ENCODE assay signal across 8 cellular contexts in genomic region chr1:94236021-94236491, GRCh38. TPM values are rescaled to one million over a fixed set of nuclear protein-coding genes. Genes with fewer than 3 reads are reported as not detected.
DNase-seq lines count a peak whose midpoint lies in the region; ATAC-seq and TF ChIP-seq lines count a peak whose summit lies in the region.

No MANE protein-coding gene starts in this region.

- TF ChIP-seq POLR2A in gastroesophageal sphincter (IDR thresholded peaks at IDR 0.05) = no peak

- H3K27me3 Mint-ChIP-seq in T-helper 17 cell = peaks cover 63% of the 10 kb centered on the region

- H3K27ac ChIP-seq in gastroesophageal sphincter = peak overlapping the region in 3 of 4 donors; percentile 90 to 92 (median 91)

- H3K4me1 Mint-ChIP-seq in T-helper 17 cell = peaks cover 11% of the 10 kb centered on the region

- H3K4me3 ChIP-seq in gastroesophageal sphincter = peak overlapping the region; percentile 59 to 80

- peak overlapping the region; percentile 83 for H3K4me3 Mint-ChIP-seq in T-helper 17 cell

- H3K27ac Mint-ChIP-seq in T-helper 17 cell = no peak overlapping the region

- ATAC-seq in T-helper 17 cell = no peak
- no peak for ATAC-seq in gastroesophageal sphincter
- no peak for ATAC-seq in GM21381 (IDR thresholded peaks at IDR 0.05; ENCODE audit: unreplicated experiment)
- ATAC-seq in GM18502 (IDR thresholded peaks at IDR 0.05; ENCODE audit: poor library complexity, unreplicated experiment) = no peak

- peaks cover 0 to 27% (median under 1%) of the 10 kb centered on the region in 3 donors for H3K4me1 ChIP-seq in gastroesophageal sphincter

- TF ChIP-seq CTCF in gastroesophageal sphincter (IDR thresholded peaks at IDR 0.05) = no peak

- DNase-seq in DMS114 treated with DMSO at 0.1 percent for 48 hours (lab: John Stamatoyannopoulos, UW; ENCODE audit: unreplicated experiment) (peak; percentile 14), T-helper 17 cell (no peak), retina (peak; percentile 32), HT-29 (ENCODE audit: low spot score) (no peak), NCI-H128 (lab: John Stamatoyannopoulos, UW; ENCODE audit: unreplicated experiment) (no peak)

- TF ChIP-seq EP300 in gastroesophageal sphincter (IDR thresholded peaks at IDR 0.05) = no peak

- no peaks in the 10 kb centered on the region for H3K36me3 ChIP-seq in gastroesophageal sphincter

- no peaks in the 10 kb centered on the region for H3K9me3 ChIP-seq in T-helper 17 cell (ENCODE audit: control insufficient read depth, low read length, poor library complexity, severe bottlenecking)
- no peaks in the 10 kb centered on the region for H3K9me3 ChIP-seq in gastroesophageal sphincter

- H3K27me3 ChIP-seq in gastroesophageal sphincter = peaks cover 16% of the 10 kb centered on the region

- H3K36me3 Mint-ChIP-seq in T-helper 17 cell (ENCODE audit: low read depth) = peaks cover 4% of the 10 kb centered on the region

- WGBS in gastroesophageal sphincter (ENCODE audit: low coverage in 1 of 2), 2 donors = 1 to 4% methylated on average over 5 to 6 of the region's 6 CpGs

RNA-seq across cellular contexts. Expression of gene ARHGAP29, which starts 1.3 kb away (rescaled TPM):
- total RNA-seq in T-helper 17 cell (under 1 TPM in 1 of 2 donors, not detected in 1; 0.13 TPM), gastroesophageal sphincter (10 to 100 TPM; 21.9 to 78.4 (median 34.8) TPM)
- 18.6 and 22.6 TPM in 2 replicates for total RNA-seq in HT-29 (2014; rRNA removed; shearing (Covaris generic))

Comparison
In these comparisons a context has a peak if more than half of its experiments do, and no peak if none do; other contexts are left out.
1. DNase-seq: peak in DMS114 treated with DMSO at 0.1 percent for 48 hours (single experiment) and retina (single experiment); none in T-helper 17 cell (0 of 3), HT-29 (single experiment) and NCI-H128 (single experiment).
2. RNA of gene ARHGAP29, which starts 1.3 kb away (total RNA-seq): 21.9 to 78.4 TPM in gastroesophageal sphincter and 18.6 to 22.6 TPM in HT-29; 0.13 TPM in T-helper 17 cell; every median in the first group is over 10 times any median in the second.